Comparison of ENCODE assay signal across 1 cellular context in the genomic region with DNA sequence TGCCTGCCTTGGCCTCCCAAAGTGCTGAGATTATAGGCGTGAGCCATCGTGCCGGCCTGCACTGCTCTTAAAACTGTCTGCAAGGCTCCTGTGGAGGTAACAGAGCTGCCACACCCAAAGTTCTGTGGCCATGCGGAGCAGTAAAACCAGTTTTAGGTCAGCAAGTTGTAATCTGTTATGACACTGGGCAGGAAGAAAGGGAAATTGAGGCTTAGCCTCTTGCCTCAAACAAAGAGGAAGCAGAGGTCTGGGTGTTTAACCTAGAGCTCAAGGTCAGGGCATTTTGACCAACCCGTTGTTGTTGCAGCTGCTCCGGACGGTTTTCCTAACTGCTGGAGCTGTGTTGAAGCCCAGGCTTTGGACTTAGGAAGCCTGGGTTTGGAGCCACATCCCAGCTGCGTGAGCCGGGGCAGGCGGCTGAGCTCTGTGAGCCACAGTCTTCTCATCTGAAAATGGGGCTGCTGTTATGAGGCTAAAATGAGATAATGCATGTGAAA.
A peak's percentile ranks its signal among the peaks of the same experiment; 100 is the strongest.
TF ChIP-seq lines count a peak whose summit lies in the region.

No MANE protein-coding gene starts in this region.

TF ChIP-seq in HepG2, 621 proteins besides CTCF, POLR2A, EP300 and RAD21 (continued from another document and continues in another):
- TF ChIP-seq PRDM15 (CRISPR knock-in tag; IDR thresholded peaks at IDR 0.05) (peak; percentile 89), NFE2L2 (IDR thresholded peaks at IDR 0.05; ENCODE audit: low read length) (no peak), SP1 (IDR thresholded peaks at IDR 0.05) (no peak), SP1 (CRISPR knock-in tag; IDR thresholded peaks at IDR 0.05) (no peak), ZNF772 (CRISPR knock-in tag; IDR thresholded peaks at IDR 0.05) (peak; percentile 20; the same call in 1 of the 2 replicates), MTERF4 (CRISPR knock-in tag; IDR thresholded peaks at IDR 0.05) (no peak), HMGA1 (CRISPR knock-in tag; conservative IDR thresholded peaks at IDR 0.05) (no peak), ZFP37 (CRISPR knock-in tag; IDR thresholded peaks at IDR 0.05; ENCODE audit: borderline replicate concordance) (no peak), YEATS4 (CRISPR knock-in tag; IDR thresholded peaks at IDR 0.05; ENCODE audit: borderline replicate concordance) (0 out of 2 replicates have a peak, but pooled peaks have one; percentile 29), ZNF570 (CRISPR knock-in tag; IDR thresholded peaks at IDR 0.05; ENCODE audit: borderline replicate concordance) (no peak), ZNF660 (CRISPR knock-in tag; IDR thresholded peaks at IDR 0.05; ENCODE audit: borderline replicate concordance, low read depth) (no peak), PRPF4 (IDR thresholded peaks at IDR 0.05; ENCODE audit: low read depth, low read length, poor library complexity, severe bottlenecking) (no peak), TP53 (CRISPR knock-in tag; conservative IDR thresholded peaks at IDR 0.05) (no peak), ZNF136 (CRISPR knock-in tag; IDR thresholded peaks at IDR 0.05; ENCODE audit: low read depth) (no peak), MYPOP (CRISPR knock-in tag; IDR thresholded peaks at IDR 0.05) (peak; percentile 31; the same call in 1 of the 2 replicates), TARDBP (CRISPR knock-in tag; IDR thresholded peaks at IDR 0.05) (peak; percentile 30; the same call in 1 of the 2 replicates), NFE2L1 (CRISPR knock-in tag; IDR thresholded peaks at IDR 0.05; ENCODE audit: borderline replicate concordance) (no peak), KDM5B (CRISPR knock-in tag; IDR thresholded peaks at IDR 0.05; ENCODE audit: borderline replicate concordance) (peak; percentile 57; the same call in 1 of the 2 replicates), ZNF607 (CRISPR knock-in tag; IDR thresholded peaks at IDR 0.05; ENCODE audit: borderline replicate concordance) (peak; percentile 37; the same call in 1 of the 2 replicates), TBX3 (IDR thresholded peaks at IDR 0.05; ENCODE audit: borderline replicate concordance) (no peak), ZNF776 (CRISPR knock-in tag; IDR thresholded peaks at IDR 0.05) (no peak), ZNF878 (CRISPR knock-in tag; IDR thresholded peaks at IDR 0.05) (no peak), ZNF33A (CRISPR knock-in tag; IDR thresholded peaks at IDR 0.05; ENCODE audit: borderline replicate concordance) (no peak), ZNF850 (CRISPR knock-in tag; conservative IDR thresholded peaks at IDR 0.05) (no peak), MAZ (IDR thresholded peaks at IDR 0.05; ENCODE audit: borderline replicate concordance, low read depth, low read length) (no peak), MAZ (CRISPR knock-in tag; IDR thresholded peaks at IDR 0.05; ENCODE audit: low read depth) (no peak), HOXA3 (CRISPR knock-in tag; IDR thresholded peaks at IDR 0.05) (peak; percentile 52), ZNF549 (CRISPR knock-in tag; IDR thresholded peaks at IDR 0.05) (no peak), ZNF329 (CRISPR knock-in tag; IDR thresholded peaks at IDR 0.05; ENCODE audit: low read depth) (no peak), DPF2 (CRISPR knock-in tag; IDR thresholded peaks at IDR 0.05; ENCODE audit: borderline replicate concordance, low read depth) (no peak), ZNF138 (CRISPR knock-in tag; IDR thresholded peaks at IDR 0.05; ENCODE audit: low read depth) (no peak), CREM (IDR thresholded peaks at IDR 0.05) (no peak), CREM (CRISPR knock-in tag; IDR thresholded peaks at IDR 0.05) (no peak), SP140L (CRISPR knock-in tag; IDR thresholded peaks at IDR 0.05; ENCODE audit: borderline replicate concordance) (no peak), ONECUT2 (CRISPR knock-in tag; IDR thresholded peaks at IDR 0.05) (no peak), SOX13 (IDR thresholded peaks at IDR 0.05) (0 out of 2 replicates have a peak, but pooled peaks have one; percentile 27), SOX13 (CRISPR knock-in tag; conservative IDR thresholded peaks at IDR 0.05 in 1 of 2, IDR thresholded peaks at IDR 0.05 in 1 of 2) (peak in 1 of 2 experiments; percentile 70; a peak in 2 of 4 replicates), ZKSCAN8 (CRISPR knock-in tag; IDR thresholded peaks at IDR 0.05; ENCODE audit: borderline replicate concordance) (no peak), JUNB (CRISPR knock-in tag; IDR thresholded peaks at IDR 0.05; ENCODE audit: borderline replicate concordance) (no peak), RFX3 (CRISPR knock-in tag; IDR thresholded peaks at IDR 0.05) (no peak), PHF8 (CRISPR knock-in tag; IDR thresholded peaks at IDR 0.05) (no peak), MED8 (CRISPR knock-in tag; IDR thresholded peaks at IDR 0.05; ENCODE audit: insufficient replicate concordance) (no peak), ZNF562 (CRISPR knock-in tag; IDR thresholded peaks at IDR 0.05; ENCODE audit: borderline replicate concordance) (no peak), ZNF546 (CRISPR knock-in tag; conservative IDR thresholded peaks at IDR 0.05) (no peak), MAX (IDR thresholded peaks at IDR 0.05) (no peak), BRD4 (CRISPR knock-in tag; IDR thresholded peaks at IDR 0.05) (no peak), CENPX (CRISPR knock-in tag; IDR thresholded peaks at IDR 0.05) (no peak), NFKB2 (CRISPR knock-in tag; IDR thresholded peaks at IDR 0.05; ENCODE audit: borderline replicate concordance) (no peak)
- TF ChIP-seq, protein P1, sequence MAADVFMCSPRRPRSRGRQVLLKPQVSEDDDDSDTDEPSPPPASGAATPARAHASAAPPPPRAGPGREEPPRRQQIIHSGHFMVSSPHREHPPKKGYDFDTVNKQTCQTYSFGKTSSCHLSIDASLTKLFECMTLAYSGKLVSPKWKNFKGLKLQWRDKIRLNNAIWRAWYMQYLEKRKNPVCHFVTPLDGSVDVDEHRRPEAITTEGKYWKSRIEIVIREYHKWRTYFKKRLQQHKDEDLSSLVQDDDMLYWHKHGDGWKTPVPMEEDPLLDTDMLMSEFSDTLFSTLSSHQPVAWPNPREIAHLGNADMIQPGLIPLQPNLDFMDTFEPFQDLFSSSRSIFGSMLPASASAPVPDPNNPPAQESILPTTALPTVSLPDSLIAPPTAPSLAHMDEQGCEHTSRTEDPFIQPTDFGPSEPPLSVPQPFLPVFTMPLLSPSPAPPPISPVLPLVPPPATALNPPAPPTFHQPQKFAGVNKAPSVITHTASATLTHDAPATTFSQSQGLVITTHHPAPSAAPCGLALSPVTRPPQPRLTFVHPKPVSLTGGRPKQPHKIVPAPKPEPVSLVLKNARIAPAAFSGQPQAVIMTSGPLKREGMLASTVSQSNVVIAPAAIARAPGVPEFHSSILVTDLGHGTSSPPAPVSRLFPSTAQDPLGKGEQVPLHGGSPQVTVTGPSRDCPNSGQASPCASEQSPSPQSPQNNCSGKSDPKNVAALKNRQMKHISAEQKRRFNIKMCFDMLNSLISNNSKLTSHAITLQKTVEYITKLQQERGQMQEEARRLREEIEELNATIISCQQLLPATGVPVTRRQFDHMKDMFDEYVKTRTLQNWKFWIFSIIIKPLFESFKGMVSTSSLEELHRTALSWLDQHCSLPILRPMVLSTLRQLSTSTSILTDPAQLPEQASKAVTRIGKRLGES (CRISPR knock-in tag; IDR thresholded peaks at IDR 0.05; ENCODE audit: borderline replicate concordance) = no peak
- TF ChIP-seq, protein P2, sequence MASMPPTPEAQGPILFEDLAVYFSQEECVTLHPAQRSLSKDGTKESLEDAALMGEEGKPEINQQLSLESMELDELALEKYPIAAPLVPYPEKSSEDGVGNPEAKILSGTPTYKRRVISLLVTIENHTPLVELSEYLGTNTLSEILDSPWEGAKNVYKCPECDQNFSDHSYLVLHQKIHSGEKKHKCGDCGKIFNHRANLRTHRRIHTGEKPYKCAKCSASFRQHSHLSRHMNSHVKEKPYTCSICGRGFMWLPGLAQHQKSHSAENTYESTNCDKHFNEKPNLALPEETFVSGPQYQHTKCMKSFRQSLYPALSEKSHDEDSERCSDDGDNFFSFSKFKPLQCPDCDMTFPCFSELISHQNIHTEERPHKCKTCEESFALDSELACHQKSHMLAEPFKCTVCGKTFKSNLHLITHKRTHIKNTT (CRISPR knock-in tag; IDR thresholded peaks at IDR 0.05) = no peak
